ENCODE assay signal across 21 cellular contexts in the genomic region with DNA sequence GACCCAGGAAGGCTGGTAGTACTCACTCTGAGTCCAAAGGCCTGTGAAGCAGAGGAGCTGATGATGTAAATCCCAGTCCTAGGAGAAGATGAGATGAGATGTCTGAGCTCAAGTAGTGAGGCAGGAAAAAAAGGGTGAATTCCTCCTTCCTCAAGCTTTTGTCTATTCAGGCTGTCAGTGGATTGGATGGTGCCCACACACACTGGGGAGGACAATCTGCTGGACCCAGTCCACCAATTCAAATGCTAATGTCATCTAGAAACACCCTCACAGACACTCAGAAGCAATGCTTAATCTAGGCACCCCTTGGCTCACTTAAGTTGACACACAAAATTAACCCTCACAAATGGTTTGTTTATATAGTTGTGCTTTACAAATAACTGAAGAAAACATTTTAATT.
"Had no signal": no experiment of that assay in that cellular context is flagged by ENCODE, and none has a peak within 500 bp of the region (broad histone marks: within the 10 kb centered on the region; RNA-seq: fewer than 3 reads in every experiment).

No MANE protein-coding gene starts in this region.

- H3K4me1 ChIP-seq: esophagus squamous epithelium, heart right ventricle, lower lobe of right lung, prostate gland, right atrium auricular region, sigmoid colon, stomach, thyroid gland had no signal

- H3K9me3 ChIP-seq: esophagus squamous epithelium, heart right ventricle, lower lobe of right lung, prostate gland, right atrium auricular region, sigmoid colon, stomach, thyroid gland had no signal

- H3K4me3 Mint-ChIP-seq: effector memory CD8-positive, alpha-beta T cell; natural killer cell; stimulated activated effector memory CD8-positive, alpha-beta T cell treated with anti-CD3 and anti-CD28 coated beads, Interleukin-12 subunit alpha, Interleukin-12 subunit beta, amount 100 ng/mL, for 72 hours had no signal

- H3K9me3 Mint-ChIP-seq: effector memory CD8-positive, alpha-beta T cell; natural killer cell; stimulated activated effector memory CD8-positive, alpha-beta T cell treated with anti-CD3 and anti-CD28 coated beads, Interleukin-12 subunit alpha, Interleukin-12 subunit beta, amount 100 ng/mL, for 72 hours had no signal

- H3K36me3 Mint-ChIP-seq: natural killer cell; stimulated activated effector memory CD8-positive, alpha-beta T cell treated with anti-CD3 and anti-CD28 coated beads, Interleukin-12 subunit alpha, Interleukin-12 subunit beta, amount 100 ng/mL, for 72 hours had no signal

- H3K27me3 Mint-ChIP-seq: effector memory CD8-positive, alpha-beta T cell had no signal

- ATAC-seq: effector memory CD8-positive, alpha-beta T cell; heart right ventricle; left ventricle myocardium superior; lower lobe of right lung; natural killer cell; stimulated activated effector memory CD8-positive, alpha-beta T cell treated with anti-CD3 and anti-CD28 coated beads, Interleukin-12 subunit alpha, Interleukin-12 subunit beta, amount 100 ng/mL, for 72 hours had no signal

- H3K36me3 ChIP-seq: lower lobe of right lung, prostate gland, stomach, thyroid gland had no signal

- H3K27ac Mint-ChIP-seq: effector memory CD8-positive, alpha-beta T cell; natural killer cell; stimulated activated effector memory CD8-positive, alpha-beta T cell treated with anti-CD3 and anti-CD28 coated beads, Interleukin-12 subunit alpha, Interleukin-12 subunit beta, amount 100 ng/mL, for 72 hours had no signal

- H3K4me3 ChIP-seq: esophagus squamous epithelium, heart right ventricle, lower lobe of right lung, prostate gland, right atrium auricular region, sigmoid colon, stomach, thyroid gland had no signal

- H3K4me1 Mint-ChIP-seq: natural killer cell; stimulated activated effector memory CD8-positive, alpha-beta T cell treated with anti-CD3 and anti-CD28 coated beads, Interleukin-12 subunit alpha, Interleukin-12 subunit beta, amount 100 ng/mL, for 72 hours had no signal

- DNase-seq: cortex of kidney; effector memory CD8-positive, alpha-beta T cell; erythroblast; esophagus squamous epithelium; foreskin melanocyte; glutamatergic neuron; heart right ventricle; hippocampal formation; left ventricle myocardium superior; lower lobe of right lung; natural killer cell; nucleus accumbens; sigmoid colon; stimulated activated CD4-positive, alpha-beta T cell treated with anti-CD3 and anti-CD28 coated beads, Interleukin-2, amount 100 ng/mL, for 24 hours; stimulated activated CD4-positive, alpha-beta T cell treated with anti-CD3 and anti-CD28 coated beads, Interleukin-4, amount 100 ng/mL, for 24 hours; stimulated activated naive CD4-positive, alpha-beta T cell treated with Interleukin-2 at 50 U/mL for 16 hours; stomach; thyroid gland had no signal

- H3K27me3 ChIP-seq: esophagus squamous epithelium, heart right ventricle, right atrium auricular region, sigmoid colon, stomach, thyroid gland had no signal

- H3K27ac ChIP-seq: esophagus squamous epithelium, heart right ventricle, lower lobe of right lung, prostate gland, right atrium auricular region, sigmoid colon, stomach, thyroid gland had no signal
